ENCODE assay signal across 9 cellular contexts in genomic region chr17:57422574-57423164, GRCh38.
A peak's percentile ranks its signal among the peaks of the same experiment; 100 is the strongest.
DNase-seq lines count a peak whose midpoint lies in the region; ATAC-seq lines count a peak whose summit lies in the region.
"Had no signal": no experiment of that assay in that cellular context is flagged by ENCODE, and none has a peak within 500 bp of the region (broad histone marks: within the 10 kb centered on the region; RNA-seq: fewer than 3 reads in every experiment).

No MANE protein-coding gene starts in this region.

- peaks cover 4% of the 10 kb centered on the region in 2 experiments for H3K36me3 ChIP-seq in trophoblast cell (ENCODE audit: control insufficient read depth in 1 of 2, insufficient read depth in 2 of 2, low read length in 2 of 2)
- no peaks in the 10 kb centered on the region for H3K36me3 ChIP-seq in mesendoderm (ENCODE audit: control insufficient read depth, insufficient read depth, low read length)
- H3K36me3 ChIP-seq: cardiac muscle cell had no signal

- H4K12ac ChIP-seq in trophoblast cell (ENCODE audit: low read depth, low read length), result no peak overlapping the region

- no peak overlapping the region for H2BK120ac ChIP-seq in trophoblast cell (ENCODE audit: insufficient read depth, low read length, poor library complexity)
- no peak overlapping the region for H2BK120ac ChIP-seq in mesendoderm (ENCODE audit: low read depth, low read length)

- H2BK5ac ChIP-seq in trophoblast cell (ENCODE audit: low read depth, low read length, poor library complexity) (no peak overlapping the region), mesendoderm (ENCODE audit: low read length) (no peak overlapping the region)

- H3K79me2 ChIP-seq in trophoblast cell (ENCODE audit: control insufficient read depth, insufficient read depth, low read length, poor library complexity), result no peaks in the 10 kb centered on the region
- no peaks in the 10 kb centered on the region for H3K79me2 ChIP-seq in mesendoderm (ENCODE audit: control insufficient read depth, insufficient read depth, low read length)

- no peak overlapping the region for H4K5ac ChIP-seq in mesendoderm (ENCODE audit: low read length)

- H3K27ac ChIP-seq in trophoblast cell (ENCODE audit: low read depth, low read length) (no peak overlapping the region), mesendoderm (ENCODE audit: low read depth, low read length) (no peak overlapping the region)
- H3K27ac ChIP-seq: cardiac muscle cell had no signal

- no peak overlapping the region for H4K8ac ChIP-seq in trophoblast cell (ENCODE audit: low read depth, low read length)
- no peak overlapping the region for H4K8ac ChIP-seq in mesendoderm (ENCODE audit: low read depth, low read length)

- H2AK5ac ChIP-seq in trophoblast cell (ENCODE audit: low read length) (no peak overlapping the region), mesendoderm (ENCODE audit: low read length) (no peak overlapping the region)

- H3K4ac ChIP-seq in trophoblast cell (ENCODE audit: low read depth, low read length) (no peak overlapping the region), mesendoderm (ENCODE audit: low read depth, low read length) (no peak overlapping the region)

- no peaks in the 10 kb centered on the region for H3K9me3 ChIP-seq in trophoblast cell (ENCODE audit: insufficient read depth, low read depth, low read length)

- WGBS in trophoblast cell (ENCODE audit: extremely low coverage, insufficient coverage, insufficient read length), result no CpG with 5 or more reads among the region's 9 CpGs
- no CpG with 5 or more reads among the region's 9 CpGs for WGBS in mesendoderm (ENCODE audit: extremely low coverage, insufficient coverage, low lambda C conversion rate)

- no peak overlapping the region for H2BK12ac ChIP-seq in trophoblast cell (ENCODE audit: low read length)

- H3K27me3 ChIP-seq in trophoblast cell (ENCODE audit: insufficient read depth, low read length) (no peaks in the 10 kb centered on the region), mesendoderm (ENCODE audit: insufficient read depth, low read length, poor library complexity) (no peaks in the 10 kb centered on the region)
- H3K27me3 ChIP-seq: cardiac muscle cell had no signal

- H3K18ac ChIP-seq in trophoblast cell (ENCODE audit: low read length), result no peak overlapping the region
- H3K18ac ChIP-seq in mesendoderm (ENCODE audit: low read length), result no peak overlapping the region

- H2BK15ac ChIP-seq in mesendoderm (replicated peaks; ENCODE audit: low read depth), result no peak overlapping the region

- H4K91ac ChIP-seq in trophoblast cell (ENCODE audit: low read depth, low read length), result no peak overlapping the region

- H3K4me1 ChIP-seq in trophoblast cell (ENCODE audit: control insufficient read depth in 1 of 2, insufficient read depth in 2 of 2, low read length in 2 of 2), result peaks cover 5 to 10% of the 10 kb centered on the region in 2 experiments
- H3K4me1 ChIP-seq in mesendoderm (ENCODE audit: control insufficient read depth, low read depth, low read length), result peaks cover 15% of the 10 kb centered on the region

- no peak overlapping the region for H3K14ac ChIP-seq in trophoblast cell (ENCODE audit: low read length)

- H3K4me3 ChIP-seq in trophoblast cell (ENCODE audit: low read depth, low read length) (no peak overlapping the region), mesendoderm (ENCODE audit: low read length) (no peak overlapping the region)
- H3K4me3 ChIP-seq: cardiac muscle cell had no signal

- no peak overlapping the region for H3K4me2 ChIP-seq in trophoblast cell (ENCODE audit: low read length)
- H3K4me2 ChIP-seq in mesendoderm (ENCODE audit: low read length), result no peak overlapping the region

- DNase-seq in Caki2 (ENCODE audit: low read depth) (peak; percentile 84), HPDE6-E6E7 (ENCODE audit: extremely low spot score) (peak; percentile 39), dermis blood vessel endothelial cell (peak; percentile 33), trophoblast cell (no peak), OCI-M2 (lab: John Stamatoyannopoulos, UW; ENCODE audit: unreplicated experiment) (no peak), SW480 (ENCODE audit: low spot score) (no peak), mesendoderm (no peak)

- no peak overlapping the region for H2AFZ ChIP-seq in trophoblast cell (ENCODE audit: insufficient read depth, low read length, poor library complexity)

- H3K23ac ChIP-seq in trophoblast cell (ENCODE audit: low read length) (no peak overlapping the region), mesendoderm (ENCODE audit: low read length) (no peak overlapping the region)

- H3K79me1 ChIP-seq in trophoblast cell (ENCODE audit: low read length), result no peaks in the 10 kb centered on the region
- peaks cover 5% of the 10 kb centered on the region for H3K79me1 ChIP-seq in mesendoderm (ENCODE audit: low read length)

- in situ Hi-C loops in Caki2 (cut with HindIII; ENCODE audit: low pct_unique_long_range_greater_than_20kb, low sequenced_read_pairs), result no loop called here

- no peak overlapping the region for H3K56ac ChIP-seq in mesendoderm (ENCODE audit: low read length)

- H3K9ac ChIP-seq in trophoblast cell (ENCODE audit: low read length) (no peak overlapping the region), mesendoderm (ENCODE audit: low read length) (no peak overlapping the region)

- peak; percentile 61 for ATAC-seq in GM21367 (IDR thresholded peaks at IDR 0.05; ENCODE audit: unreplicated experiment)

Comparison
In these comparisons a context has a peak if more than half of its experiments do, and no peak if none do; other contexts are left out.
1. DNase-seq: peak in Caki2 (single experiment), HPDE6-E6E7 (single experiment) and dermis blood vessel endothelial cell (single experiment); none in trophoblast cell (0 of 2), OCI-M2 (single experiment), SW480 (single experiment) and mesendoderm (single experiment).